ENCODE assay signal across 1 cellular context in genomic region chr1:230643887-230644286, GRCh38.
TF ChIP-seq lines count a peak whose summit lies in the region.

No MANE protein-coding gene starts in this region.

TF ChIP-seq in K562, 482 proteins besides CTCF, POLR2A, EP300 and RAD21 (continued from another document):
- TF ChIP-seq ZMIZ1 (IDR thresholded peaks at IDR 0.05; ENCODE audit: low read depth in 2 of 2, low read length in 2 of 2) (no peak), SP1 (CRISPR knock-in tag; IDR thresholded peaks at IDR 0.05) (0 out of 2 replicates have a peak, but pooled peaks have one; percentile 21), NR2C1 (IDR thresholded peaks at IDR 0.05) (no peak), NR2C1 (tag; IDR thresholded peaks at IDR 0.05) (no peak), CREM (IDR thresholded peaks at IDR 0.05; ENCODE audit: low read depth) (0 out of 2 replicates have a peak, but pooled peaks have one; percentile 15), HNRNPL (IDR thresholded peaks at IDR 0.05; ENCODE audit: low read depth, low read length) (no peak), ELF2 (CRISPR knock-in tag; IDR thresholded peaks at IDR 0.05) (0 out of 2 replicates have a peak, but pooled peaks have one; percentile 26)
